5 cellular contexts compared by ENCODE assay signal in genomic region chr9:40986332-40986731, GRCh38.
A peak's percentile ranks its signal among the peaks of the same experiment; 100 is the strongest.
DNase-seq lines count a peak whose midpoint lies in the region; ATAC-seq, FAIRE-seq and TF ChIP-seq lines count a peak whose summit lies in the region.
"Not testable (repeated sequence)": the region's sequence is repeated elsewhere in the genome, so short reads cannot be mapped to it uniquely, and the experiment has no call there.

No MANE protein-coding gene starts in this region.

- not testable (repeated sequence) for H3K27ac ChIP-seq in Karpas-422 (ENCODE audit: low read length); GM12878 (ENCODE audit: control insufficient read depth, insufficient read depth); K562 (ENCODE audit: extremely low read depth, low read depth, low read length)

- not testable (repeated sequence) for H3K36me3 ChIP-seq in Karpas-422 (ENCODE audit: insufficient read depth, low read length); GM12878 (ENCODE audit: control insufficient read depth in 2 of 2, insufficient read depth in 2 of 2, low read length in 1 of 2); K562 (ENCODE audit: control insufficient read depth, insufficient read depth, low read length)

- 89% methylated on average over 2 of the region's 2 CpGs for WGBS in GM12878 (ENCODE audit: insufficient coverage, insufficient replicate concordance, low lambda C conversion rate, missing lambda C conversion rate)
- WGBS in K562 (ENCODE audit: insufficient coverage, low coverage, missing lambda C conversion rate), result 77% methylated on average over 2 of the region's 2 CpGs

- BruUV-seq in GM12878 (replicated peaks; lab: Mats Ljungman, UMichigan); K562 (replicated peaks; lab: Mats Ljungman, UMichigan): not testable (repeated sequence)

- FAIRE-seq in GM12878 (lab: Jason Lieb, UNC); K562 (lab: Jason Lieb, UNC): not testable (repeated sequence)

- H3K9ac ChIP-seq in Karpas-422 (ENCODE audit: low read length); GM12878 (ENCODE audit: control insufficient read depth, insufficient read depth, low read length); K562 (ENCODE audit: insufficient read depth in 1 of 2, low read depth in 2 of 2, low read length in 2 of 2): not testable (repeated sequence)

- not testable (repeated sequence) for H4K20me1 ChIP-seq in Karpas-422 (ENCODE audit: insufficient read depth, low read depth, low read length); GM12878 (ENCODE audit: control insufficient read depth, insufficient read depth); K562 (replicated peaks; ENCODE audit: control insufficient read depth, insufficient read depth, low read length)

- intact Hi-C loops in GM12878 (cut with micrococcal nuclease; ENCODE audit: unreplicated experiment); K562 (cut with micrococcal nuclease): not testable (repeated sequence)

- in situ Hi-C loops in GM12878 (cut with MboI); K562 (cut with MboI): not testable (repeated sequence)

- RAD21 ChIA-PET in GM12878 (lab: Charles Lee; ENCODE audit: unreplicated experiment), result not testable (repeated sequence)

- POLR2A ChIA-PET in GM12878 (lab: Charles Lee); K562 (lab: Yijun Ruan, JAX): not testable (repeated sequence)

- H3K9me2 ChIP-seq in Karpas-422 (replicated peaks; ENCODE audit: insufficient read depth, low read length), result not testable (repeated sequence)

- not testable (repeated sequence) for H3K9me1 ChIP-seq in K562 (ENCODE audit: control insufficient read depth, insufficient read depth, low read length)

- DNase-seq in AG20443 (ENCODE audit: low spot score), result peak; percentile 0
- peak; percentile 17 for DNase-seq in Karpas-422
- not testable (repeated sequence) for DNase-seq in GM12878 (ENCODE audit: low read depth, low spot score); K562 (ENCODE audit: extremely low read depth in 1 of 4, low spot score in 3 of 4)
- peak; percentile 0 for DNase-seq in iPS-NIHi7 (ENCODE audit: extremely low spot score)

- not testable (repeated sequence) for TF ChIP-seq POLR2A in GM12878 (IDR thresholded peaks at IDR 0.05; ENCODE audit: low read depth, low read length); K562 (conservative IDR thresholded peaks at IDR 0.05)

- peaks cover 17% of the 10 kb centered on the region for H3K79me2 ChIP-seq in Karpas-422 (ENCODE audit: low read length)
- peaks cover 12% of the 10 kb centered on the region for H3K79me2 ChIP-seq in GM12878 (ENCODE audit: control insufficient read depth, insufficient read depth, low read length)
- H3K79me2 ChIP-seq in K562 (ENCODE audit: control insufficient read depth, insufficient read depth, low read length), result not testable (repeated sequence)

- H3K4me1 ChIP-seq in Karpas-422 (ENCODE audit: low read length); GM12878 (ENCODE audit: control insufficient read depth, insufficient read depth, low read length); K562 (replicated peaks in 1 of 2; ENCODE audit: control insufficient read depth in 2 of 2, insufficient read depth in 2 of 2, low read length in 2 of 2): not testable (repeated sequence)

- not testable (repeated sequence) for H3K4me3 ChIP-seq in Karpas-422 (ENCODE audit: low read length); GM12878; K562

- CTCF ChIA-PET in GM12878 (lab: Yijun Ruan, JAX); K562 (lab: Yijun Ruan, JAX; ENCODE audit: low intra/inter-chr PET ratio): not testable (repeated sequence)

- not testable (repeated sequence) for TF ChIP-seq EP300 in GM12878 (IDR thresholded peaks at IDR 0.05; ENCODE audit: borderline replicate concordance in 1 of 2, control insufficient read depth in 1 of 2, low read depth in 2 of 2, low read length in 2 of 2); K562 (IDR thresholded peaks at IDR 0.05; ENCODE audit: low read length)

- SMC1A ChIA-PET in GM12878 (lab: Charles Lee; ENCODE audit: uncharacterized antibody, unreplicated experiment), result not testable (repeated sequence)

- H2AFZ ChIP-seq in Karpas-422 (ENCODE audit: low read length); GM12878 (ENCODE audit: control insufficient read depth, low read depth, low read length); K562 (ENCODE audit: low read depth, low read length): not testable (repeated sequence)

- ATAC-seq in GM12878, K562: not testable (repeated sequence)

- not testable (repeated sequence) for H3K9me3 ChIP-seq in Karpas-422 (ENCODE audit: low read length); GM12878 (replicated peaks; ENCODE audit: control insufficient read depth, insufficient read depth, low read length); K562 (replicated peaks; ENCODE audit: control insufficient read depth, insufficient read depth, low read depth, low read length)

- not testable (repeated sequence) for H3K27me3 ChIP-seq in Karpas-422 (ENCODE audit: low read length); GM12878 (replicated peaks in 1 of 2; ENCODE audit: control insufficient read depth in 2 of 2, insufficient read depth in 2 of 2, low read length in 1 of 2); K562 (ENCODE audit: control insufficient read depth in 2 of 2, insufficient read depth in 2 of 2, low read length in 2 of 2)

- not testable (repeated sequence) for TF ChIP-seq CTCF in GM12878 (IDR thresholded peaks at IDR 0.05 in 2 of 3, conservative IDR thresholded peaks at IDR 0.05 in 1 of 3; ENCODE audit: control insufficient read depth in 2 of 3, extremely low read depth in 1 of 3, insufficient read depth in 1 of 3, low read depth in 3 of 3, low read length in 3 of 3); K562 (IDR thresholded peaks at IDR 0.05 in 2 of 3, conservative IDR thresholded peaks at IDR 0.05 in 1 of 3; ENCODE audit: insufficient read depth in 2 of 3, low read depth in 1 of 3, low read length in 3 of 3)

- H3K4me2 ChIP-seq in Karpas-422 (ENCODE audit: low read depth, low read length, poor library complexity, severe bottlenecking); GM12878 (ENCODE audit: control insufficient read depth, insufficient read depth); K562 (ENCODE audit: insufficient read depth, low read length): not testable (repeated sequence)

- not testable (repeated sequence) for TF ChIP-seq RAD21 in GM12878 (IDR thresholded peaks at IDR 0.05; ENCODE audit: insufficient read depth, low read depth, low read length); K562 (CRISPR knock-in tag; conservative IDR thresholded peaks at IDR 0.05 in 1 of 2, IDR thresholded peaks at IDR 0.05 in 1 of 2)
